In genomic region chr2:42328923-42329322, GRCh38 we compare ENCODE assay signal across 32 cellular contexts.
"Had no signal": no experiment of that assay in that cellular context is flagged by ENCODE, and none has a peak within 500 bp of the region (broad histone marks: within the 10 kb centered on the region; RNA-seq: fewer than 3 reads in every experiment).

No MANE protein-coding gene starts in this region.

- H3K9me3 ChIP-seq: ascending aorta had no signal

- H3K27me3 ChIP-seq: ascending aorta, cardiac muscle cell had no signal

- DNase-seq: activated B cell treated with CpG ODN at 0.5 μM for 24 hours; activated CD4-positive, alpha-beta memory T cell treated with anti-CD3 and anti-CD28 coated beads for 36 hours; activated CD4-positive, alpha-beta T cell treated with anti-CD3 and anti-CD28 coated beads for 4 hours; activated CD4-positive, alpha-beta T cell treated with anti-CD3 and anti-CD28 coated beads, Interleukin-2, amount 50 U/mL, for 1 hour; activated CD4-positive, alpha-beta T cell treated with anti-CD3 and anti-CD28 coated beads, Interleukin-2, amount 50 U/mL, for 4 hours; activated CD4-positive, CD25-positive, alpha-beta regulatory T cell treated with anti-CD3 and anti-CD28 coated beads, Interleukin-2, amount 50 U/mL, for 72 hours; activated CD8-positive, alpha-beta memory T cell treated with anti-CD3 and anti-CD28 coated beads, Interleukin-2, amount 50 U/mL, for 4 hours; activated CD8-positive, alpha-beta T cell treated with anti-CD3 and anti-CD28 coated beads for 36 hours; activated effector memory CD4-positive, alpha-beta T cell treated with Interleukin-2 at 50 U/mL for 16 hours; activated gamma-delta T cell; activated naive CD4-positive, alpha-beta T cell treated with anti-CD3 and anti-CD28 coated beads, Interleukin-2, amount 10 ng/mL, durations not matched to agents 7 days and 5 days; activated naive CD4-positive, alpha-beta T cell treated with Interleukin-2 at 50 U/mL for 16 hours; activated naive CD8-positive, alpha-beta T cell treated with anti-CD3 and anti-CD28 coated beads, Interleukin-2, amount 10 ng/mL, durations not matched to agents 7 days and 5 days; activated naive CD8-positive, alpha-beta T cell treated with anti-CD3 and anti-CD28 coated beads, Interleukin-2, amount 50 U/mL, for 24 hours; activated T-cell treated with anti-CD3 and anti-CD28 coated beads for 4 hours; activated T-cell treated with anti-CD3 and anti-CD28 coated beads, Interleukin-2, amount 50 U/mL, for 1 hour; activated T-cell treated with anti-CD3 and anti-CD28 coated beads, Interleukin-2, amount 50 U/mL, for 4 hours; activated T-cell treated with anti-CD3 and anti-CD28 coated beads, Interleukin-2, amount 50 U/mL, for 72 hours; cerebellar nuclear complex; T-helper 9 cell had no signal

- H3K27me3 Mint-ChIP-seq: activated B cell treated with CpG ODN at 0.5 μM for 24 hours; activated CD4-positive, alpha-beta memory T cell treated with anti-CD3 and anti-CD28 coated beads for 36 hours; activated CD4-positive, alpha-beta T cell treated with anti-CD3 and anti-CD28 coated beads, Interleukin-2, amount 10 ng/mL, durations not matched to agents 24 days and 14 days; activated CD8-positive, alpha-beta T cell treated with anti-CD3 and anti-CD28 coated beads for 36 hours; activated naive CD4-positive, alpha-beta T cell treated with anti-CD3 and anti-CD28 coated beads, Interleukin-2, amount 10 ng/mL, durations not matched to agents 7 days and 5 days; activated naive CD4-positive, alpha-beta T cell treated with anti-CD3 and anti-CD28 coated beads, Interleukin-2, amount 50 U/mL, for 24 hours; activated naive CD8-positive, alpha-beta T cell; activated naive CD8-positive, alpha-beta T cell treated with anti-CD3 and anti-CD28 coated beads, Interleukin-2, amount 10 ng/mL, durations not matched to agents 7 days and 5 days; activated naive CD8-positive, alpha-beta T cell treated with anti-CD3 and anti-CD28 coated beads, Interleukin-2, amount 50 U/mL, for 24 hours; brain; central memory CD8-positive, alpha-beta T cell had no signal

- H3K4me3 ChIP-seq: ascending aorta, cardiac muscle cell had no signal

- H3K27ac Mint-ChIP-seq: activated B cell treated with CpG ODN at 0.5 μM for 24 hours; activated naive CD4-positive, alpha-beta T cell treated with anti-CD3 and anti-CD28 coated beads, Interleukin-2, amount 10 ng/mL, durations not matched to agents 7 days and 5 days; activated naive CD8-positive, alpha-beta T cell treated with anti-CD3 and anti-CD28 coated beads, Interleukin-2, amount 50 U/mL, for 24 hours; activated T-helper 2 cell treated with anti-CD3 and anti-CD28 coated beads, Interferon-gamma antibody, Interleukin-2, Interleukin-4, amounts not matched to agents 10 μg/mL and 5 μg/mL and 100 μg/mL, durations not matched to agents 14 hours and 24 hours and 36 hours had no signal

- H3K36me3 Mint-ChIP-seq: activated naive CD8-positive, alpha-beta T cell had no signal

- ATAC-seq: activated CD8-positive, alpha-beta T cell treated with anti-CD3 and anti-CD28 coated beads for 36 hours; activated naive CD8-positive, alpha-beta T cell treated with anti-CD3 and anti-CD28 coated beads, Interleukin-2, amount 50 U/mL, for 24 hours; activated T-cell treated with anti-CD3 and anti-CD28 coated beads, Interleukin-2, amount 50 U/mL, for 72 hours had no signal

- H3K4me1 Mint-ChIP-seq: activated B cell treated with CpG ODN at 0.5 μM for 24 hours; brain; central memory CD8-positive, alpha-beta T cell had no signal

- H3K4me3 Mint-ChIP-seq: activated B cell treated with CpG ODN at 0.5 μM for 24 hours; activated CD4-positive, alpha-beta memory T cell treated with anti-CD3 and anti-CD28 coated beads for 36 hours; activated CD4-positive, alpha-beta T cell treated with anti-CD3 and anti-CD28 coated beads, Interleukin-2, amount 10 ng/mL, durations not matched to agents 24 days and 14 days; activated CD8-positive, alpha-beta T cell treated with anti-CD3 and anti-CD28 coated beads for 36 hours; activated naive CD4-positive, alpha-beta T cell treated with anti-CD3 and anti-CD28 coated beads, Interleukin-2, amount 10 ng/mL, durations not matched to agents 7 days and 5 days; activated naive CD4-positive, alpha-beta T cell treated with anti-CD3 and anti-CD28 coated beads, Interleukin-2, amount 50 U/mL, for 24 hours; activated naive CD8-positive, alpha-beta T cell; activated naive CD8-positive, alpha-beta T cell treated with anti-CD3 and anti-CD28 coated beads, Interleukin-2, amount 10 ng/mL, durations not matched to agents 7 days and 5 days; activated naive CD8-positive, alpha-beta T cell treated with anti-CD3 and anti-CD28 coated beads, Interleukin-2, amount 50 U/mL, for 24 hours; activated T-cell treated with anti-CD3 and anti-CD28 coated beads, Interleukin-2, amount 50 U/mL, for 4 hours; activated T-cell treated with anti-CD3 and anti-CD28 coated beads, Interleukin-2, amount 50 U/mL, for 72 hours; activated T-helper 1 cell treated with anti-CD3 and anti-CD28 coated beads, Interleukin-12 subunit alpha, Interleukin-12 subunit beta, Interleukin-2, Interleukin-4 antibody, amounts not matched to agents 30 ng/mL and 10 ng/mL and 1 ng/mL, durations not matched to agents 14 hours and 24 hours and 36 hours; brain; central memory CD8-positive, alpha-beta T cell; T-helper 1 cell treated with Interleukin-12 subunit alpha and Interleukin-12 subunit beta and Interleukin-4 antibody, amounts not matched to agents 30 μg/mL and 1 μg/mL, for 36 hours; T-helper 2 cell treated with Interferon-gamma antibody and Interleukin-4, amounts not matched to agents 5 μg/mL and 100 μg/mL, for 36 hours had no signal

- H3K9me3 Mint-ChIP-seq: activated B cell treated with CpG ODN at 0.5 μM for 24 hours; activated CD4-positive, alpha-beta memory T cell treated with anti-CD3 and anti-CD28 coated beads for 36 hours; activated CD4-positive, alpha-beta T cell treated with anti-CD3 and anti-CD28 coated beads, Interleukin-2, amount 10 ng/mL, durations not matched to agents 24 days and 14 days; activated CD8-positive, alpha-beta T cell treated with anti-CD3 and anti-CD28 coated beads for 36 hours; activated naive CD4-positive, alpha-beta T cell treated with anti-CD3 and anti-CD28 coated beads, Interleukin-2, amount 10 ng/mL, durations not matched to agents 7 days and 5 days; activated naive CD4-positive, alpha-beta T cell treated with anti-CD3 and anti-CD28 coated beads, Interleukin-2, amount 50 U/mL, for 24 hours; activated naive CD8-positive, alpha-beta T cell treated with anti-CD3 and anti-CD28 coated beads, Interleukin-2, amount 10 ng/mL, durations not matched to agents 7 days and 5 days; activated naive CD8-positive, alpha-beta T cell treated with anti-CD3 and anti-CD28 coated beads, Interleukin-2, amount 50 U/mL, for 24 hours; activated T-cell treated with anti-CD3 and anti-CD28 coated beads, Interleukin-2, amount 50 U/mL, for 4 hours; activated T-cell treated with anti-CD3 and anti-CD28 coated beads, Interleukin-2, amount 50 U/mL, for 72 hours; activated T-helper 1 cell treated with anti-CD3 and anti-CD28 coated beads, Interleukin-12 subunit alpha, Interleukin-12 subunit beta, Interleukin-2, Interleukin-4 antibody, amounts not matched to agents 30 ng/mL and 10 ng/mL and 1 ng/mL, durations not matched to agents 14 hours and 24 hours and 36 hours; activated T-helper 2 cell treated with anti-CD3 and anti-CD28 coated beads, Interferon-gamma antibody, Interleukin-2, Interleukin-4, amounts not matched to agents 10 μg/mL and 5 μg/mL and 100 μg/mL, durations not matched to agents 14 hours and 24 hours and 36 hours; brain; central memory CD8-positive, alpha-beta T cell; T-helper 1 cell treated with Interleukin-12 subunit alpha and Interleukin-12 subunit beta and Interleukin-4 antibody, amounts not matched to agents 30 μg/mL and 1 μg/mL, for 36 hours; T-helper 2 cell treated with Interferon-gamma antibody and Interleukin-4, amounts not matched to agents 5 μg/mL and 100 μg/mL, for 36 hours had no signal

- FAIRE-seq: bronchial epithelial cell had no signal
